Comparison of ENCODE assay signal across 1 cellular context in genomic region chr16:67165121-67166034, GRCh38.
A peak's percentile ranks its signal among the peaks of the same experiment; 100 is the strongest.
TF ChIP-seq lines count a peak whose summit lies in the region.

No MANE protein-coding gene starts in this region.

TF ChIP-seq in WTC11, 78 proteins besides CTCF, POLR2A, EP300 and RAD21 (continued from another document):
- peak; percentile 78; the same call in 1 of the 2 replicates for TF ChIP-seq MAX (CRISPR knock-in tag; IDR thresholded peaks at IDR 0.05)
- peak; percentile 74; the same call in 1 of the 2 replicates for TF ChIP-seq FOXP4 (CRISPR knock-in tag; IDR thresholded peaks at IDR 0.05)
- peak; percentile 43; the same call in 1 of the 2 replicates for TF ChIP-seq HMGXB4 (CRISPR knock-in tag; IDR thresholded peaks at IDR 0.05)
- 0 out of 2 replicates have a peak, but pooled peaks have one; percentile 20 for TF ChIP-seq USF1 (CRISPR knock-in tag; IDR thresholded peaks at IDR 0.05)
- TF ChIP-seq ETV6 (CRISPR knock-in tag; IDR thresholded peaks at IDR 0.05) = peak; percentile 74
- no peak for TF ChIP-seq CDX4 (CRISPR knock-in tag; IDR thresholded peaks at IDR 0.05; ENCODE audit: borderline replicate concordance)
- TF ChIP-seq ZNF512 (CRISPR knock-in tag; IDR thresholded peaks at IDR 0.05; ENCODE audit: borderline replicate concordance) = no peak
- TF ChIP-seq GTF2I (CRISPR knock-in tag; conservative IDR thresholded peaks at IDR 0.05) = peak; percentile 88
